In genomic region chr5:138955013-138955660, GRCh38 we compare ENCODE assay signal across 12 cellular contexts.
DNase-seq lines count a peak whose midpoint lies in the region; ATAC-seq, FAIRE-seq and TF ChIP-seq lines count a peak whose summit lies in the region.
"Had no signal": no experiment of that assay in that cellular context is flagged by ENCODE, and none has a peak within 500 bp of the region (broad histone marks: within the 10 kb centered on the region; RNA-seq: fewer than 3 reads in every experiment).

No MANE protein-coding gene starts in this region.

- FAIRE-seq in islet of Langerhans (lab: Jason Lieb, UNC): peak; percentile 100

- no peak for TF ChIP-seq POLR2A in spleen (IDR thresholded peaks at IDR 0.05)

- ATAC-seq in GM21423 (IDR thresholded peaks at IDR 0.05; ENCODE audit: unreplicated experiment): no peak
- ATAC-seq: PC-3 had no signal

- intact Hi-C loops in spleen (cut with DNase I; ENCODE audit: low total_unique reads): no loop called here

- peaks cover 13 to 42% (median 31%) of the 10 kb centered on the region in 6 donors for H3K4me1 ChIP-seq in spleen

- no peak overlapping the region for H3K4me3 ChIP-seq in spleen
- H3K4me3 ChIP-seq: upper lobe of left lung had no signal

- DNase-seq in NCI-H187 treated with DMSO at 0.1 percent for 48 hours (lab: John Stamatoyannopoulos, UW): peak; percentile 55
- peak; percentile 71 for DNase-seq in SK-N-DZ (ENCODE audit: low spot score)
- peak; percentile 74 for DNase-seq in spleen
- DNase-seq in cerebellar cortex (ENCODE audit: low spot score): no peak
- no peak for DNase-seq in CD1c-positive myeloid dendritic cell (ENCODE audit: extremely low spot score)
- DNase-seq in stimulated activated CD8-positive, alpha-beta memory T cell treated with anti-CD3 and anti-CD28 coated beads, Interleukin-4, amount 100 ng/mL, for 48 hours: no peak
- DNase-seq: activated CD4-positive, alpha-beta memory T cell treated with anti-CD3 and anti-CD28 coated beads, Interleukin-2, amount 10 ng/mL, durations not matched to agents 7 days and 5 days; PC-3; stimulated activated CD4-positive, alpha-beta T cell treated with anti-CD3 and anti-CD28 coated beads, Interleukin-15, amount 100 ng/mL, for 24 hours had no signal

- TF ChIP-seq CTCF in spleen (IDR thresholded peaks at IDR 0.05 in 8 of 11, conservative IDR thresholded peaks at IDR 0.05 in 3 of 11): no peak

- 74 to 89% (median 86%) methylated on average over 12 of the region's 12 CpGs for WGBS in spleen, 5 donors

- H3K27ac ChIP-seq in spleen: peak overlapping the region in 2 of 8 donors; percentile 9 to 62

- H3K27me3 ChIP-seq in spleen (replicated peaks in 1 of 7): no peaks in the 10 kb centered on the region
- H3K27me3 ChIP-seq: upper lobe of left lung had no signal

- peaks cover 0 to 16% (median 0%) of the 10 kb centered on the region in 6 donors for H3K36me3 ChIP-seq in spleen

- no peaks in the 10 kb centered on the region for H3K9me3 ChIP-seq in spleen
- H3K9me3 ChIP-seq: upper lobe of left lung had no signal

Comparison
In these comparisons a context has a peak if more than half of its experiments do, and no peak if none do; other contexts are left out.
1. DNase-seq: peak in NCI-H187 treated with DMSO at 0.1 percent for 48 hours (single experiment), SK-N-DZ (single experiment) and spleen (single experiment); none in cerebellar cortex (single experiment), CD1c-positive myeloid dendritic cell (single experiment) and stimulated activated CD8-positive, alpha-beta memory T cell treated with anti-CD3 and anti-CD28 coated beads, Interleukin-4, amount 100 ng/mL, for 48 hours (single experiment).